Comparison of ENCODE assay signal across 1 cellular context in the genomic region with DNA sequence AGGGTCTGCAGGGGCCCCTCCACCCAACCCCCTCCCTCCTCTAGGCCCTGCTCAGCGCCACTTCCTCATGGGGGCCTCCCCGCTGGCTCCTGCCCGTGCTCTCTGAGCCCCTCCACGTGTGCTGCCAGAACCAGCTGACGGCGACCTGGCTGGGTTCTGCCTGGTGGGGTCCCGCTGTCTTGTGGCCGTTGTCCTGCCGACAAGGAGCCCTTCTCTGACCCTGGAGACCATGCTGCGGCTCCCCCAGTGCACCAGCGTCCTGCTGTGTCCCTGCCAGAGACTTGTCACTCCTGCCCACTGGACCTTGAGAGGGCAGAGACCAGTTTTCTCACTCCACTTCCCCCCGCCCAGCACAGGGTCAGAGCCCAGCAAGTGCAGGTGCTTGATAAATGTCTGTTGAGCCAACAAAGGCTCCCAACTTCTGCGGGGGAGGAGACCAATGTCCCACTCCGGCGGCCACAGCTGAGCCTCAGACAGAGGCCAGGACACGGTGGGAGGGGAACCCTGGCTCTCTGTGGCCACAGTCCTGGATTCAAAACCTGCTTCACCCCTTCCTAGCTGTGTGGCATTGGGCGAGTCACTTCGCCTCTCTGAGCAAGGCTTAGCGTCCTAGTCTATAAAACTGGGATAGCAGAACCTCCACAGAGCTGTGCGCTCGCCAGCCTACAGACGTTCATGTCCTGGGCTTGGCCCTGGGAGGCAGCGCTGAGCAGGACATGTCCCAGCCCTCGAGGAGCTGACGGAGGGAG.
A peak's percentile ranks its signal among the peaks of the same experiment; 100 is the strongest.
TF ChIP-seq lines count a peak whose summit lies in the region.

No MANE protein-coding gene starts in this region.

TF ChIP-seq in HepG2, 621 proteins besides CTCF, POLR2A, EP300 and RAD21 (continued from another document and continues in another):
- TF ChIP-seq, protein P1, sequence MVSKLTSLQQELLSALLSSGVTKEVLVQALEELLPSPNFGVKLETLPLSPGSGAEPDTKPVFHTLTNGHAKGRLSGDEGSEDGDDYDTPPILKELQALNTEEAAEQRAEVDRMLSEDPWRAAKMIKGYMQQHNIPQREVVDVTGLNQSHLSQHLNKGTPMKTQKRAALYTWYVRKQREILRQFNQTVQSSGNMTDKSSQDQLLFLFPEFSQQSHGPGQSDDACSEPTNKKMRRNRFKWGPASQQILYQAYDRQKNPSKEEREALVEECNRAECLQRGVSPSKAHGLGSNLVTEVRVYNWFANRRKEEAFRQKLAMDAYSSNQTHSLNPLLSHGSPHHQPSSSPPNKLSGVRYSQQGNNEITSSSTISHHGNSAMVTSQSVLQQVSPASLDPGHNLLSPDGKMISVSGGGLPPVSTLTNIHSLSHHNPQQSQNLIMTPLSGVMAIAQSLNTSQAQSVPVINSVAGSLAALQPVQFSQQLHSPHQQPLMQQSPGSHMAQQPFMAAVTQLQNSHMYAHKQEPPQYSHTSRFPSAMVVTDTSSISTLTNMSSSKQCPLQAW (CRISPR knock-in tag; IDR thresholded peaks at IDR 0.05): peak; percentile 49; the same call in 1 of the 2 replicates
- TF ChIP-seq POLR2G (IDR thresholded peaks at IDR 0.05; ENCODE audit: low read depth, low read length): peak; percentile 56
- 0 out of 2 replicates have a peak, but pooled peaks have one; percentile 34 for TF ChIP-seq ZNF331 (CRISPR knock-in tag; IDR thresholded peaks at IDR 0.05)
- TF ChIP-seq EED (CRISPR knock-in tag; IDR thresholded peaks at IDR 0.05): no peak
- TF ChIP-seq, protein P2, sequence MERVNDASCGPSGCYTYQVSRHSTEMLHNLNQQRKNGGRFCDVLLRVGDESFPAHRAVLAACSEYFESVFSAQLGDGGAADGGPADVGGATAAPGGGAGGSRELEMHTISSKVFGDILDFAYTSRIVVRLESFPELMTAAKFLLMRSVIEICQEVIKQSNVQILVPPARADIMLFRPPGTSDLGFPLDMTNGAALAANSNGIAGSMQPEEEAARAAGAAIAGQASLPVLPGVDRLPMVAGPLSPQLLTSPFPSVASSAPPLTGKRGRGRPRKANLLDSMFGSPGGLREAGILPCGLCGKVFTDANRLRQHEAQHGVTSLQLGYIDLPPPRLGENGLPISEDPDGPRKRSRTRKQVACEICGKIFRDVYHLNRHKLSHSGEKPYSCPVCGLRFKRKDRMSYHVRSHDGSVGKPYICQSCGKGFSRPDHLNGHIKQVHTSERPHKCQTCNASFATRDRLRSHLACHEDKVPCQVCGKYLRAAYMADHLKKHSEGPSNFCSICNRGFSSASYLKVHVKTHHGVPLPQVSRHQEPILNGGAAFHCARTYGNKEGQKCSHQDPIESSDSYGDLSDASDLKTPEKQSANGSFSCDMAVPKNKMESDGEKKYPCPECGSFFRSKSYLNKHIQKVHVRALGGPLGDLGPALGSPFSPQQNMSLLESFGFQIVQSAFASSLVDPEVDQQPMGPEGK (CRISPR knock-in tag; IDR thresholded peaks at IDR 0.05): peak; percentile 75
- TF ChIP-seq ZNF543 (CRISPR knock-in tag; IDR thresholded peaks at IDR 0.05): peak; percentile 92; the same call in 1 of the 2 replicates
- TF ChIP-seq CCDC6 (CRISPR knock-in tag; IDR thresholded peaks at IDR 0.05): 0 out of 2 replicates have a peak, but pooled peaks have one; percentile 47
- TF ChIP-seq ARNTL (CRISPR knock-in tag; IDR thresholded peaks at IDR 0.05): peak; percentile 64; the same call in 1 of the 2 replicates
- TF ChIP-seq, protein P3, sequence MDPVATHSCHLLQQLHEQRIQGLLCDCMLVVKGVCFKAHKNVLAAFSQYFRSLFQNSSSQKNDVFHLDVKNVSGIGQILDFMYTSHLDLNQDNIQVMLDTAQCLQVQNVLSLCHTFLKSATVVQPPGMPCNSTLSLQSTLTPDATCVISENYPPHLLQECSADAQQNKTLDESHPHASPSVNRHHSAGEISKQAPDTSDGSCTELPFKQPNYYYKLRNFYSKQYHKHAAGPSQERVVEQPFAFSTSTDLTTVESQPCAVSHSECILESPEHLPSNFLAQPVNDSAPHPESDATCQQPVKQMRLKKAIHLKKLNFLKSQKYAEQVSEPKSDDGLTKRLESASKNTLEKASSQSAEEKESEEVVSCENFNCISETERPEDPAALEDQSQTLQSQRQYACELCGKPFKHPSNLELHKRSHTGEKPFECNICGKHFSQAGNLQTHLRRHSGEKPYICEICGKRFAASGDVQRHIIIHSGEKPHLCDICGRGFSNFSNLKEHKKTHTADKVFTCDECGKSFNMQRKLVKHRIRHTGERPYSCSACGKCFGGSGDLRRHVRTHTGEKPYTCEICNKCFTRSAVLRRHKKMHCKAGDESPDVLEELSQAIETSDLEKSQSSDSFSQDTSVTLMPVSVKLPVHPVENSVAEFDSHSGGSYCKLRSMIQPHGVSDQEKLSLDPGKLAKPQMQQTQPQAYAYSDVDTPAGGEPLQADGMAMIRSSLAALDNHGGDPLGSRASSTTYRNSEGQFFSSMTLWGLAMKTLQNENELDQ (CRISPR knock-in tag; IDR thresholded peaks at IDR 0.05; ENCODE audit: borderline replicate concordance): no peak
- TF ChIP-seq, protein P4, sequence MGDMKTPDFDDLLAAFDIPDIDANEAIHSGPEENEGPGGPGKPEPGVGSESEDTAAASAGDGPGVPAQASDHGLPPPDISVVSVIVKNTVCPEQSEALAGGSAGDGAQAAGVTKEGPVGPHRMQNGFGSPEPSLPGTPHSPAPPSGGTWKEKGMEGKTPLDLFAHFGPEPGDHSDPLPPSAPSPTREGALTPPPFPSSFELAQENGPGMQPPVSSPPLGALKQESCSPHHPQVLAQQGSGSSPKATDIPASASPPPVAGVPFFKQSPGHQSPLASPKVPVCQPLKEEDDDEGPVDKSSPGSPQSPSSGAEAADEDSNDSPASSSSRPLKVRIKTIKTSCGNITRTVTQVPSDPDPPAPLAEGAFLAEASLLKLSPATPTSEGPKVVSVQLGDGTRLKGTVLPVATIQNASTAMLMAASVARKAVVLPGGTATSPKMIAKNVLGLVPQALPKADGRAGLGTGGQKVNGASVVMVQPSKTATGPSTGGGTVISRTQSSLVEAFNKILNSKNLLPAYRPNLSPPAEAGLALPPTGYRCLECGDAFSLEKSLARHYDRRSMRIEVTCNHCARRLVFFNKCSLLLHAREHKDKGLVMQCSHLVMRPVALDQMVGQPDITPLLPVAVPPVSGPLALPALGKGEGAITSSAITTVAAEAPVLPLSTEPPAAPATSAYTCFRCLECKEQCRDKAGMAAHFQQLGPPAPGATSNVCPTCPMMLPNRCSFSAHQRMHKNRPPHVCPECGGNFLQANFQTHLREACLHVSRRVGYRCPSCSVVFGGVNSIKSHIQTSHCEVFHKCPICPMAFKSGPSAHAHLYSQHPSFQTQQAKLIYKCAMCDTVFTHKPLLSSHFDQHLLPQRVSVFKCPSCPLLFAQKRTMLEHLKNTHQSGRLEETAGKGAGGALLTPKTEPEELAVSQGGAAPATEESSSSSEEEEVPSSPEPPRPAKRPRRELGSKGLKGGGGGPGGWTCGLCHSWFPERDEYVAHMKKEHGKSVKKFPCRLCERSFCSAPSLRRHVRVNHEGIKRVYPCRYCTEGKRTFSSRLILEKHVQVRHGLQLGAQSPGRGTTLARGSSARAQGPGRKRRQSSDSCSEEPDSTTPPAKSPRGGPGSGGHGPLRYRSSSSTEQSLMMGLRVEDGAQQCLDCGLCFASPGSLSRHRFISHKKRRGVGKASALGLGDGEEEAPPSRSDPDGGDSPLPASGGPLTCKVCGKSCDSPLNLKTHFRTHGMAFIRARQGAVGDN (CRISPR knock-in tag; IDR thresholded peaks at IDR 0.05): peak; percentile 88
- TF ChIP-seq, protein P5, sequence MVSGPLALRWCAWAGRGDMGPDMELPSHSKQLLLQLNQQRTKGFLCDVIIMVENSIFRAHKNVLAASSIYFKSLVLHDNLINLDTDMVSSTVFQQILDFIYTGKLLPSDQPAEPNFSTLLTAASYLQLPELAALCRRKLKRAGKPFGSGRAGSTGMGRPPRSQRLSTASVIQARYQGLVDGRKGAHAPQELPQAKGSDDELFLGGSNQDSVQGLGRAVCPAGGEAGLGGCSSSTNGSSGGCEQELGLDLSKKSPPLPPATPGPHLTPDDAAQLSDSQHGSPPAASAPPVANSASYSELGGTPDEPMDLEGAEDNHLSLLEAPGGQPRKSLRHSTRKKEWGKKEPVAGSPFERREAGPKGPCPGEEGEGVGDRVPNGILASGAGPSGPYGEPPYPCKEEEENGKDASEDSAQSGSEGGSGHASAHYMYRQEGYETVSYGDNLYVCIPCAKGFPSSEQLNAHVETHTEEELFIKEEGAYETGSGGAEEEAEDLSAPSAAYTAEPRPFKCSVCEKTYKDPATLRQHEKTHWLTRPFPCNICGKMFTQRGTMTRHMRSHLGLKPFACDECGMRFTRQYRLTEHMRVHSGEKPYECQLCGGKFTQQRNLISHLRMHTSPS (CRISPR knock-in tag; IDR thresholded peaks at IDR 0.05; ENCODE audit: low read depth): peak; percentile 47; the same call in 1 of the 2 replicates
- 0 out of 2 replicates have a peak, but pooled peaks have one; percentile 46 for TF ChIP-seq SMAD9 (CRISPR knock-in tag; IDR thresholded peaks at IDR 0.05)
- TF ChIP-seq ZNF367 (CRISPR knock-in tag; IDR thresholded peaks at IDR 0.05; ENCODE audit: borderline replicate concordance): no peak
- TF ChIP-seq, protein P6, sequence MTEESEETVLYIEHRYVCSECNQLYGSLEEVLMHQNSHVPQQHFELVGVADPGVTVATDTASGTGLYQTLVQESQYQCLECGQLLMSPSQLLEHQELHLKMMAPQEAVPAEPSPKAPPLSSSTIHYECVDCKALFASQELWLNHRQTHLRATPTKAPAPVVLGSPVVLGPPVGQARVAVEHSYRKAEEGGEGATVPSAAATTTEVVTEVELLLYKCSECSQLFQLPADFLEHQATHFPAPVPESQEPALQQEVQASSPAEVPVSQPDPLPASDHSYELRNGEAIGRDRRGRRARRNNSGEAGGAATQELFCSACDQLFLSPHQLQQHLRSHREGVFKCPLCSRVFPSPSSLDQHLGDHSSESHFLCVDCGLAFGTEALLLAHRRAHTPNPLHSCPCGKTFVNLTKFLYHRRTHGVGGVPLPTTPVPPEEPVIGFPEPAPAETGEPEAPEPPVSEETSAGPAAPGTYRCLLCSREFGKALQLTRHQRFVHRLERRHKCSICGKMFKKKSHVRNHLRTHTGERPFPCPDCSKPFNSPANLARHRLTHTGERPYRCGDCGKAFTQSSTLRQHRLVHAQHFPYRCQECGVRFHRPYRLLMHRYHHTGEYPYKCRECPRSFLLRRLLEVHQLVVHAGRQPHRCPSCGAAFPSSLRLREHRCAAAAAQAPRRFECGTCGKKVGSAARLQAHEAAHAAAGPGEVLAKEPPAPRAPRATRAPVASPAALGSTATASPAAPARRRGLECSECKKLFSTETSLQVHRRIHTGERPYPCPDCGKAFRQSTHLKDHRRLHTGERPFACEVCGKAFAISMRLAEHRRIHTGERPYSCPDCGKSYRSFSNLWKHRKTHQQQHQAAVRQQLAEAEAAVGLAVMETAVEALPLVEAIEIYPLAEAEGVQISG (CRISPR knock-in tag; IDR thresholded peaks at IDR 0.05): peak; percentile 47; the same call in 1 of the 2 replicates
- peak; percentile 35; the same call in 1 of the 2 replicates for TF ChIP-seq ZNF605 (CRISPR knock-in tag; IDR thresholded peaks at IDR 0.05)
- TF ChIP-seq, protein P7, sequence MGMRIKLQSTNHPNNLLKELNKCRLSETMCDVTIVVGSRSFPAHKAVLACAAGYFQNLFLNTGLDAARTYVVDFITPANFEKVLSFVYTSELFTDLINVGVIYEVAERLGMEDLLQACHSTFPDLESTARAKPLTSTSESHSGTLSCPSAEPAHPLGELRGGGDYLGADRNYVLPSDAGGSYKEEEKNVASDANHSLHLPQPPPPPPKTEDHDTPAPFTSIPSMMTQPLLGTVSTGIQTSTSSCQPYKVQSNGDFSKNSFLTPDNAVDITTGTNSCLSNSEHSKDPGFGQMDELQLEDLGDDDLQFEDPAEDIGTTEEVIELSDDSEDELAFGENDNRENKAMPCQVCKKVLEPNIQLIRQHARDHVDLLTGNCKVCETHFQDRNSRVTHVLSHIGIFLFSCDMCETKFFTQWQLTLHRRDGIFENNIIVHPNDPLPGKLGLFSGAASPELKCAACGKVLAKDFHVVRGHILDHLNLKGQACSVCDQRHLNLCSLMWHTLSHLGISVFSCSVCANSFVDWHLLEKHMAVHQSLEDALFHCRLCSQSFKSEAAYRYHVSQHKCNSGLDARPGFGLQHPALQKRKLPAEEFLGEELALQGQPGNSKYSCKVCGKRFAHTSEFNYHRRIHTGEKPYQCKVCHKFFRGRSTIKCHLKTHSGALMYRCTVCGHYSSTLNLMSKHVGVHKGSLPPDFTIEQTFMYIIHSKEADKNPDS (CRISPR knock-in tag; IDR thresholded peaks at IDR 0.05): peak; percentile 81; the same call in 1 of the 2 replicates
- TF ChIP-seq HNF4G (IDR thresholded peaks at IDR 0.05; ENCODE audit: borderline replicate concordance, low read depth, low read length): peak; percentile 59; the same call in 1 of the 2 replicates
- TF ChIP-seq HNF4G (CRISPR knock-in tag; IDR thresholded peaks at IDR 0.05; ENCODE audit: borderline replicate concordance, low read depth): no peak; the same call in 1 of the 2 replicates
- TF ChIP-seq ZMYM3 (CRISPR knock-in tag; IDR thresholded peaks at IDR 0.05): peak; percentile 91
- 0 out of 2 replicates have a peak, but pooled peaks have one; percentile 30 for TF ChIP-seq MAZ (IDR thresholded peaks at IDR 0.05; ENCODE audit: borderline replicate concordance, low read depth, low read length)
- no peak; the same call in 1 of the 2 replicates for TF ChIP-seq MAZ (CRISPR knock-in tag; IDR thresholded peaks at IDR 0.05; ENCODE audit: low read depth)
- TF ChIP-seq, protein P8, sequence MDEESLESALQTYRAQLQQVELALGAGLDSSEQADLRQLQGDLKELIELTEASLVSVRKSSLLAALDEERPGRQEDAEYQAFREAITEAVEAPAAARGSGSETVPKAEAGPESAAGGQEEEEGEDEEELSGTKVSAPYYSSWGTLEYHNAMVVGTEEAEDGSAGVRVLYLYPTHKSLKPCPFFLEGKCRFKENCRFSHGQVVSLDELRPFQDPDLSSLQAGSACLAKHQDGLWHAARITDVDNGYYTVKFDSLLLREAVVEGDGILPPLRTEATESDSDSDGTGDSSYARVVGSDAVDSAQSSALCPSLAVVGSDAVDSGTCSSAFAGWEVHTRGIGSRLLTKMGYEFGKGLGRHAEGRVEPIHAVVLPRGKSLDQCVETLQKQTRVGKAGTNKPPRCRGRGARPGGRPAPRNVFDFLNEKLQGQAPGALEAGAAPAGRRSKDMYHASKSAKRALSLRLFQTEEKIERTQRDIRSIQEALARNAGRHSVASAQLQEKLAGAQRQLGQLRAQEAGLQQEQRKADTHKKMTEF (CRISPR knock-in tag; IDR thresholded peaks at IDR 0.05): peak; percentile 52; the same call in 1 of the 2 replicates
- no peak for TF ChIP-seq EHMT2 (IDR thresholded peaks at IDR 0.05; ENCODE audit: borderline replicate concordance, low read depth, low read length)
- peak; percentile 37; the same call in 1 of the 2 replicates for TF ChIP-seq RBFOX2 (IDR thresholded peaks at IDR 0.05; ENCODE audit: low read depth, low read length)
- no peak for TF ChIP-seq EEA1 (CRISPR knock-in tag; IDR thresholded peaks at IDR 0.05; ENCODE audit: borderline replicate concordance)
- TF ChIP-seq SP5 (CRISPR knock-in tag; IDR thresholded peaks at IDR 0.05; ENCODE audit: borderline replicate concordance, low read depth): peak; percentile 51; the same call in 1 of the 2 replicates
- TF ChIP-seq MEIS1 (CRISPR knock-in tag; IDR thresholded peaks at IDR 0.05; ENCODE audit: borderline replicate concordance): peak; percentile 71; the same call in 1 of the 2 replicates
- no peak for TF ChIP-seq ZNF558 (CRISPR knock-in tag; IDR thresholded peaks at IDR 0.05; ENCODE audit: borderline replicate concordance)
- TF ChIP-seq ZNF343 (CRISPR knock-in tag; IDR thresholded peaks at IDR 0.05): 0 out of 2 replicates have a peak, but pooled peaks have one; percentile 18
- TF ChIP-seq ZBTB38 (CRISPR knock-in tag; IDR thresholded peaks at IDR 0.05): peak; percentile 66; the same call in 1 of the 2 replicates
- no peak for TF ChIP-seq ZNF337 (CRISPR knock-in tag; IDR thresholded peaks at IDR 0.05; ENCODE audit: borderline replicate concordance, low read depth)
- peak; percentile 49 for TF ChIP-seq GATAD2A (CRISPR knock-in tag; IDR thresholded peaks at IDR 0.05)
